Comparison of ENCODE assay signal across 8 cellular contexts in the genomic region with DNA sequence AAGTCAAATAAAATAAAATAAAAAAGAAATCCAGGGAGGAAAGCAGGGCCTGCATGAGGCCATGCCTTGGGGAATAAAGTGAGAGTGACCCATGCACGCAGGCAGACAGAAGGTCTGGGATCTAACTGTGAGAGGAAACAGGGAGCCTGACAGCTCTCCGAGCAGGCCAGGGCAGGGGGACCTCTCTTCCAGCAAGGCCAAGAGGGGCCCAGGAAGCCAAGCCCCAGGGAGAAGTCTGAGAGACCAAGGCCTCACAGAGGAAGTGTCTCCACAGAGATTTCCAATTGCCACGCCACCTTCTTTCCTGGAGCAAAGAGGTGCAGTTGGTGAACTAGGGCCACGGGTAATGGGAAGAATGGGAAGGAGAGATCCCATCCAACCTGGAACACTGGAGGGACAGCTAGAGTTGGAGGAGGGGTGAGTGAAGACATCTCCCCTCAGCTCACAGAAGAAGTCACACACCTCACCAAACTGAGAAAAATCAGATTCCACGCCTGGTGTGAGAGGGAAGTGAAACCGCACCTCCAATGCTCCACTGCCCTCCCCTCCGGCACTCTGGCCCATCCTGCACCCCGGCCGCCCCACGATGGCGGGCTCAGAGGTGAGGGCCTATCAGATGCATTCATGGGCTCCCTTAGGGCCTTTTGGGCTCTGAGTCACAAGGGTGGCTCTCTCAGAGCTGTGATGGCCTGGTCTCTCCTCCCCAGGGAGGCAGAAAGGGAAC. TPM values are rescaled to one million over a fixed set of nuclear protein-coding genes. Genes with fewer than 3 reads are reported as not detected.
DNase-seq lines count a peak whose midpoint lies in the region; ATAC-seq, FAIRE-seq and TF ChIP-seq lines count a peak whose summit lies in the region.

No MANE protein-coding gene starts in this region.

- TF ChIP-seq CTCF in GM12865 (IDR thresholded peaks at IDR 0.05; ENCODE audit: insufficient read depth, low read depth, low read length, missing control alignments), result no peak
- TF ChIP-seq CTCF in K562 (IDR thresholded peaks at IDR 0.05 in 2 of 3, conservative IDR thresholded peaks at IDR 0.05 in 1 of 3; ENCODE audit: insufficient read depth in 2 of 3, low read depth in 1 of 3, low read length in 3 of 3), result no peak
- no peak for TF ChIP-seq CTCF in osteocyte (IDR thresholded peaks at IDR 0.05)

- no peaks in the 10 kb centered on the region for H3K9me3 ChIP-seq in K562 (replicated peaks; ENCODE audit: control insufficient read depth, insufficient read depth, low read depth, low read length)

- H3K79me2 ChIP-seq in K562 (ENCODE audit: control insufficient read depth, insufficient read depth, low read length), result peaks cover 17% of the 10 kb centered on the region; the same call in 2 of the 3 replicates

- no peak for TF ChIP-seq EP300 in K562 (IDR thresholded peaks at IDR 0.05; ENCODE audit: low read length)

- H3K27ac Mint-ChIP-seq in osteocyte (ENCODE audit: unreplicated experiment), result no peak overlapping the region

- H3K4me3 ChIP-seq in GM12865 (ENCODE audit: low read depth, low read length) (no peak overlapping the region), K562 (no peak overlapping the region)

- no peaks in the 10 kb centered on the region for H3K27me3 Mint-ChIP-seq in osteocyte (ENCODE audit: unreplicated experiment)

- no peak overlapping the region for H3K4me2 ChIP-seq in K562 (ENCODE audit: insufficient read depth, low read length)

- peaks cover 52 to 62% of the 10 kb centered on the region in 2 experiments for H3K4me1 ChIP-seq in K562 (replicated peaks in 1 of 2; ENCODE audit: control insufficient read depth in 2 of 2, insufficient read depth in 2 of 2, low read length in 2 of 2)

- no peak for TF ChIP-seq RAD21 in K562 (CRISPR knock-in tag; conservative IDR thresholded peaks at IDR 0.05 in 1 of 2, IDR thresholded peaks at IDR 0.05 in 1 of 2)

- no peaks in the 10 kb centered on the region for H3K9me1 ChIP-seq in K562 (ENCODE audit: control insufficient read depth, insufficient read depth, low read length)

- H4K20me1 ChIP-seq in K562 (replicated peaks; ENCODE audit: control insufficient read depth, insufficient read depth, low read length), result no peaks in the 10 kb centered on the region

- DNase-seq in GM12865 (ENCODE audit: low read depth) (peak; percentile 85), K562 (ENCODE audit: extremely low read depth in 1 of 4, low spot score in 3 of 4) (peak in 3 of 4 experiments; percentile 39 to 46 (median 39)), osteocyte (ENCODE audit: extremely low spot score, unreplicated experiment) (no peak), HPDE6-E6E7 (ENCODE audit: extremely low spot score) (no peak), superior temporal gyrus (ENCODE audit: extremely low spot score) (no peak), RCC 7860 (ENCODE audit: low spot score) (no peak)

- intact Hi-C loops in K562 (cut with micrococcal nuclease), result no loop called here

- POLR2A ChIA-PET in K562 (lab: Yijun Ruan, JAX), result interaction anchor here (0.5 to 4.8 kb wide), 8 partner anchors 8 to 68 kb away, joined by 3 to 52 read pairs (median 3); partner anchors contain the start of gene TAF8

- peaks cover 10% of the 10 kb centered on the region for H3K4me1 Mint-ChIP-seq in osteocyte (ENCODE audit: unreplicated experiment)

- CTCF ChIA-PET in K562 (lab: Yijun Ruan, JAX; ENCODE audit: low intra/inter-chr PET ratio), result no interaction called here

- H3K9me3 Mint-ChIP-seq in osteocyte (ENCODE audit: unreplicated experiment), result no peaks in the 10 kb centered on the region

- FAIRE-seq in K562 (lab: Jason Lieb, UNC) (no peak), RCC 7860 (lab: Jason Lieb, UNC) (no peak)

- peak overlapping the region; percentile 20 to 69; a peak in 2 of 4 replicates for H3K9ac ChIP-seq in K562 (ENCODE audit: insufficient read depth in 1 of 2, low read depth in 2 of 2, low read length in 2 of 2)

- H3K27me3 ChIP-seq in K562 (ENCODE audit: control insufficient read depth in 2 of 2, insufficient read depth in 2 of 2, low read length in 2 of 2), result no peaks in the 10 kb centered on the region

- no peaks in the 10 kb centered on the region; the same call in 2 of the 3 replicates for H3K36me3 ChIP-seq in K562 (ENCODE audit: control insufficient read depth, insufficient read depth, low read length)

- H3K4me3 Mint-ChIP-seq in osteocyte (ENCODE audit: unreplicated experiment), result no peak overlapping the region

- ATAC-seq in GM19463 (IDR thresholded peaks at IDR 0.05; ENCODE audit: unreplicated experiment) (peak; percentile 64), HG03175 (IDR thresholded peaks at IDR 0.05; ENCODE audit: unreplicated experiment) (peak; percentile 73), K562 (no peak)

- no TSS peak for BruUV-seq in K562 (replicated peaks; lab: Mats Ljungman, UMichigan)

- TF ChIP-seq POLR2A in K562 (conservative IDR thresholded peaks at IDR 0.05), result no peak

- in situ Hi-C loops in K562 (cut with MboI), result no loop called here

- peaks cover 23% of the 10 kb centered on the region for H3K36me3 Mint-ChIP-seq in osteocyte (ENCODE audit: unreplicated experiment)

- WGBS in K562 (ENCODE audit: insufficient coverage, low coverage, missing lambda C conversion rate), result 76% methylated on average over 11 of the region's 11 CpGs

- peak overlapping the region; percentile 34; the same call in 1 of the 3 replicates for H3K27ac ChIP-seq in K562 (ENCODE audit: extremely low read depth, low read depth, low read length)

- H2AFZ ChIP-seq in K562 (ENCODE audit: low read depth, low read length), result no peak overlapping the region

TF ChIP-seq in K562, 482 proteins besides CTCF, POLR2A, EP300 and RAD21:
- TF ChIP-seq ZNF583 (CRISPR knock-in tag; IDR thresholded peaks at IDR 0.05) (0 out of 2 replicates have a peak, but pooled peaks have one; percentile 27), SMAD4 (CRISPR knock-in tag; conservative IDR thresholded peaks at IDR 0.05) (0 out of 2 replicates have a peak, but pooled peaks have one; percentile 13), SMAD1 (IDR thresholded peaks at IDR 0.05; ENCODE audit: low read depth, low read length, partially characterized antibody) (no peak), SPI1 (IDR thresholded peaks at IDR 0.05; ENCODE audit: borderline replicate concordance, low read depth, low read length) (0 out of 2 replicates have a peak, but pooled peaks have one; percentile 7), RCOR1 (IDR thresholded peaks at IDR 0.05; ENCODE audit: borderline replicate concordance in 1 of 2, low read depth in 2 of 2, low read length in 2 of 2) (no peak), SP1 (CRISPR knock-in tag; IDR thresholded peaks at IDR 0.05) (0 out of 2 replicates have a peak, but pooled peaks have one; percentile 19), HDGF (IDR thresholded peaks at IDR 0.05) (no peak), FOSL1 (tag; conservative IDR thresholded peaks at IDR 0.05) (0 out of 2 replicates have a peak, but pooled peaks have one; percentile 24), CBFB (CRISPR knock-in tag; IDR thresholded peaks at IDR 0.05) (no peak), SRF (CRISPR knock-in tag; IDR thresholded peaks at IDR 0.05) (peak in 1 of 2 experiments; percentile 44; a peak in 1 of 4 replicates), MAX (CRISPR knock-in tag; IDR thresholded peaks at IDR 0.05) (0 out of 2 replicates have a peak, but pooled peaks have one; percentile 8)

RNA-seq across cellular contexts. Expression of gene TAF8, which starts 25.1 kb away (rescaled TPM):
- total RNA-seq in K562 (2011; cell fraction: chromatin; rRNA removed; ENCODE audit: low replicate concordance), result 128 and 137 TPM in 2 replicates
- total RNA-seq in K562 (2011; cell fraction: nucleolus; rRNA removed), result 89.7 and 95.9 TPM in 2 replicates
- total RNA-seq in K562 (2011; cell fraction: nucleoplasm; rRNA removed), result 111 and 145 TPM in 2 replicates
- total RNA-seq in K562 (2014; rRNA removed), result 37.8 and 45.6 TPM in 2 replicates
- total RNA-seq in K562 (2014; rRNA removed; fragmentation: Illumina TruSeq; extraction: Trizol), result 41.0 and 43.8 TPM in 2 replicates
- total RNA-seq in K562 (2015; rRNA removed; fragmentation: Illumina TruSeq; extraction: Trizol), result 29.4 and 32.3 TPM in 2 replicates
- 49.1 and 51.4 TPM in 2 replicates for total RNA-seq in K562 (2021)
- 52.8 and 57.2 TPM in 2 replicates for polyA plus RNA-seq in K562 (2011; rRNA removed)
- 58.0 and 76.8 TPM in 2 replicates for polyA plus RNA-seq in K562 (2011; cell fraction: cytosol; rRNA removed)
- 33.2 and 40.6 TPM in 2 replicates for polyA plus RNA-seq in K562 (2011; cell fraction: nucleus; rRNA removed)
- polyA plus RNA-seq in K562 (2012), result 24.5 and 33.6 TPM in 2 replicates
- 49.2 and 52.6 TPM in 2 replicates for polyA plus RNA-seq in K562 (2014; fragmentation: Illumina TruSeq; extraction: Trizol)
- 10 to 100 TPM; 58.9 to 84.0 TPM for polyA plus RNA-seq in K562 (2014; fragmentation: Nextera tagmentation; extraction: Ambion mirVana)
- 57.1 and 60.3 TPM in 2 replicates for polyA plus RNA-seq in K562 (2014; rRNA removed)
- 89.5 and 117 TPM in 2 replicates for polyA minus RNA-seq in K562 (2011; rRNA and poly(A)+ RNA removed)
- 30.9 and 35.3 TPM in 2 replicates for polyA minus RNA-seq in K562 (2011; cell fraction: cytosol; rRNA and poly(A)+ RNA removed)
- 37.0 and 60.9 TPM in 2 replicates for polyA minus RNA-seq in K562 (2011; cell fraction: nucleus; rRNA and poly(A)+ RNA removed)
- 27.6 and 29.2 TPM in 2 replicates for total RNA-seq in osteocyte

Comparison
In these comparisons a context has a peak if more than half of its experiments do, and no peak if none do; other contexts are left out.
1. DNase-seq: peak in GM12865 (single experiment) and K562 (3 of 4); none in osteocyte (single experiment), HPDE6-E6E7 (single experiment), superior temporal gyrus (single experiment) and RCC 7860 (single experiment).